In genomic region chr17:29292992-29293889, GRCh38 we compare ENCODE assay signal across 1 cellular context.
TF ChIP-seq lines count a peak whose summit lies in the region.

No MANE protein-coding gene starts in this region.

TF ChIP-seq in HEK293, 187 proteins besides CTCF, POLR2A, EP300 and RAD21 (continued from another document):
- TF ChIP-seq, protein P1, sequence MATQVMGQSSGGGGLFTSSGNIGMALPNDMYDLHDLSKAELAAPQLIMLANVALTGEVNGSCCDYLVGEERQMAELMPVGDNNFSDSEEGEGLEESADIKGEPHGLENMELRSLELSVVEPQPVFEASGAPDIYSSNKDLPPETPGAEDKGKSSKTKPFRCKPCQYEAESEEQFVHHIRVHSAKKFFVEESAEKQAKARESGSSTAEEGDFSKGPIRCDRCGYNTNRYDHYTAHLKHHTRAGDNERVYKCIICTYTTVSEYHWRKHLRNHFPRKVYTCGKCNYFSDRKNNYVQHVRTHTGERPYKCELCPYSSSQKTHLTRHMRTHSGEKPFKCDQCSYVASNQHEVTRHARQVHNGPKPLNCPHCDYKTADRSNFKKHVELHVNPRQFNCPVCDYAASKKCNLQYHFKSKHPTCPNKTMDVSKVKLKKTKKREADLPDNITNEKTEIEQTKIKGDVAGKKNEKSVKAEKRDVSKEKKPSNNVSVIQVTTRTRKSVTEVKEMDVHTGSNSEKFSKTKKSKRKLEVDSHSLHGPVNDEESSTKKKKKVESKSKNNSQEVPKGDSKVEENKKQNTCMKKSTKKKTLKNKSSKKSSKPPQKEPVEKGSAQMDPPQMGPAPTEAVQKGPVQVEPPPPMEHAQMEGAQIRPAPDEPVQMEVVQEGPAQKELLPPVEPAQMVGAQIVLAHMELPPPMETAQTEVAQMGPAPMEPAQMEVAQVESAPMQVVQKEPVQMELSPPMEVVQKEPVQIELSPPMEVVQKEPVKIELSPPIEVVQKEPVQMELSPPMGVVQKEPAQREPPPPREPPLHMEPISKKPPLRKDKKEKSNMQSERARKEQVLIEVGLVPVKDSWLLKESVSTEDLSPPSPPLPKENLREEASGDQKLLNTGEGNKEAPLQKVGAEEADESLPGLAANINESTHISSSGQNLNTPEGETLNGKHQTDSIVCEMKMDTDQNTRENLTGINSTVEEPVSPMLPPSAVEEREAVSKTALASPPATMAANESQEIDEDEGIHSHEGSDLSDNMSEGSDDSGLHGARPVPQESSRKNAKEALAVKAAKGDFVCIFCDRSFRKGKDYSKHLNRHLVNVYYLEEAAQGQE (tag by site-specific recombination; IDR thresholded peaks at IDR 0.05) = 0 out of 2 replicates have a peak, but pooled peaks have one; percentile 16
